27 cellular contexts compared by ENCODE assay signal in genomic region chr2:240422683-240423329, GRCh38.
"Had no signal": no experiment of that assay in that cellular context is flagged by ENCODE, and none has a peak within 500 bp of the region (broad histone marks: within the 10 kb centered on the region; RNA-seq: fewer than 3 reads in every experiment).

No MANE protein-coding gene starts in this region.

- ATAC-seq: gastroesophageal sphincter; natural killer cell treated with Interleukin-12 subunit alpha and Interleukin-12 subunit beta and Interleukin-15 and Interleukin-18, amount 100 ng/mL, for 72 hours; psoas muscle; stimulated activated naive B cell treated with anti-CD40 and anti-IgM and Interleukin-4, amounts not matched to agents 10 μg/mL and 1 μg/mL and 100 μg/mL, for 72 hours had no signal

- H3K4me1 Mint-ChIP-seq: stimulated activated naive B cell treated with anti-CD40 and anti-IgM and Interleukin-4, amounts not matched to agents 10 μg/mL and 1 μg/mL and 100 μg/mL, for 72 hours had no signal

- FAIRE-seq: endometrium, keratinocyte had no signal

- H3K79me2 ChIP-seq: parathyroid adenoma had no signal

- H3K9me3 Mint-ChIP-seq: natural killer cell treated with Interleukin-12 subunit alpha and Interleukin-12 subunit beta and Interleukin-15 and Interleukin-18, amount 100 ng/mL, for 72 hours had no signal

- H3K4me1 ChIP-seq: colonic mucosa, gastroesophageal sphincter, left ventricle myocardium inferior, neural progenitor cell, psoas muscle, sigmoid colon, stomach, uterus had no signal

- H3K9me3 ChIP-seq: colonic mucosa had no signal

- DNase-seq: colonic mucosa; effector CD8-positive, alpha-beta T cell; esophagus squamous epithelium; foreskin fibroblast; glutamatergic neuron; mesenchymal stem cell; midbrain; nucleus accumbens; psoas muscle; retina; stimulated activated CD4-positive, alpha-beta T cell treated with anti-CD3 and anti-CD28 coated beads, Interleukin-2, amount 100 ng/mL, for 24 hours; stimulated activated CD4-positive, alpha-beta T cell treated with anti-CD3 and anti-CD28 coated beads, Interleukin-4, amount 100 ng/mL, for 4 hours; stimulated activated naive B cell treated with anti-CD40 and anti-IgM and Interleukin-4, amounts not matched to agents 10 μg/mL and 1 μg/mL and 100 μg/mL, for 72 hours; substantia nigra; trophoblast cell; uterus had no signal

- H3K9ac ChIP-seq: neural progenitor cell, parathyroid adenoma had no signal

- H3K4me3 Mint-ChIP-seq: natural killer cell treated with Interleukin-12 subunit alpha and Interleukin-12 subunit beta and Interleukin-15 and Interleukin-18, amount 100 ng/mL, for 72 hours; neural progenitor cell; stimulated activated naive B cell treated with anti-CD40 and anti-IgM and Interleukin-4, amounts not matched to agents 10 μg/mL and 1 μg/mL and 100 μg/mL, for 72 hours had no signal

- H3K27me3 ChIP-seq: colonic mucosa, neural progenitor cell, sigmoid colon, stomach, uterus had no signal

- H3K36me3 Mint-ChIP-seq: natural killer cell treated with Interleukin-12 subunit alpha and Interleukin-12 subunit beta and Interleukin-15 and Interleukin-18, amount 100 ng/mL, for 72 hours; neural progenitor cell had no signal

- H3K36me3 ChIP-seq: colonic mucosa, esophagus squamous epithelium, gastroesophageal sphincter, left ventricle myocardium inferior, neural progenitor cell, sigmoid colon, stomach, uterus had no signal

- H3K4me3 ChIP-seq: colonic mucosa, esophagus squamous epithelium, gastroesophageal sphincter, left ventricle myocardium inferior, lung, neural progenitor cell, psoas muscle, sigmoid colon, skin epidermis, stomach, uterus had no signal

- H3K27ac Mint-ChIP-seq: natural killer cell treated with Interleukin-12 subunit alpha and Interleukin-12 subunit beta and Interleukin-15 and Interleukin-18, amount 100 ng/mL, for 72 hours; neural progenitor cell; stimulated activated naive B cell treated with anti-CD40 and anti-IgM and Interleukin-4, amounts not matched to agents 10 μg/mL and 1 μg/mL and 100 μg/mL, for 72 hours had no signal

- H2AFZ ChIP-seq: neural progenitor cell, parathyroid adenoma had no signal

- H3K4me2 ChIP-seq: neural progenitor cell had no signal

- H3K27ac ChIP-seq: colonic mucosa, esophagus squamous epithelium, gastroesophageal sphincter, left ventricle myocardium inferior, neural progenitor cell, parathyroid adenoma, psoas muscle, sigmoid colon, skin epidermis, stomach, uterus had no signal
